29 cellular contexts compared by ENCODE assay signal in the genomic region with DNA sequence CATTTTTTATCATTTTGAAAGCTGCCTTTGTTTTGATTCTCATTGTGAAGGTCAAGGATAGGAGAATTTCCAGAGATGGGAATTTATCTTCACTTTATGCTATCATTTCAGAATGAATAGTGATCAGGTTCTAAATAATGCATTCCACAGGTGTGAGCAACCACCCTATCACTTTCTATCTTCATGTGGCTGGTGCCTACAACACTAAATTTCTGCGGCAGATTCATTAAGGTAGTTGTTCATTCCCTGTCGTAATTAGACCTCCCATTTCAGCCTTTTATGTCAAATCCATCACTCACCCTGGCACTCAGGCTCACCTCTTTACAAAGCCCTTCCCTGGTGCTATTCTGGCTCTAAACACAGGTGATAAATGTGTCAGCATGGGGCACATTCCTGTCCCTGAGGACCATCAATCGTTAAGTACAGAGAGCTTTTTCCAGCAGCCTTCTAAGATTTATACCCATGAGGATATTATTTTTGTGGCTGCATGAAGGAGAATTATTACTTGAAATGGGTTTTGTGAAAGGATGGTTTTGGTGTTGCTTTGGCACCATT.
DNase-seq lines count a peak whose midpoint lies in the region; ATAC-seq and TF ChIP-seq lines count a peak whose summit lies in the region.
"Had no signal": no experiment of that assay in that cellular context is flagged by ENCODE, and none has a peak within 500 bp of the region (broad histone marks: within the 10 kb centered on the region; RNA-seq: fewer than 3 reads in every experiment).

No MANE protein-coding gene starts in this region.

- H2AFZ ChIP-seq in neural cell (ENCODE audit: low read depth, low read length) = no peak overlapping the region

- peaks cover 4% of the 10 kb centered on the region for H3K9me3 Mint-ChIP-seq in activated B cell treated with CpG ODN at 0.5 μM for 24 hours
- H3K9me3 Mint-ChIP-seq: activated CD8-positive, alpha-beta T cell treated with anti-CD3 and anti-CD28 coated beads for 36 hours; activated T-helper 17 cell treated with anti-CD3 and anti-CD28 coated beads, Interleukin-2, amount 50 U/mL, for 72 hours; mesothelial cell of epicardium; stimulated activated effector memory CD8-positive, alpha-beta T cell treated with anti-CD3 and anti-CD28 coated beads, Interleukin-12 subunit alpha, Interleukin-12 subunit beta, amount 100 ng/mL, for 72 hours had no signal

- H3K4me2 ChIP-seq in neural cell (ENCODE audit: low read length) = peak overlapping the region; percentile 43

- peaks cover 6% of the 10 kb centered on the region for H3F3A ChIP-seq in neural cell (ENCODE audit: insufficient read depth, low read length, poor library complexity, severe bottlenecking)

- peak; percentile 91 for TF ChIP-seq EP300 in neural cell (conservative IDR thresholded peaks at IDR 0.05; ENCODE audit: poor library complexity, severe bottlenecking)

- H3K36me3 Mint-ChIP-seq in activated B cell treated with CpG ODN at 0.5 μM for 24 hours (ENCODE audit: low read depth) = no peaks in the 10 kb centered on the region
- H3K36me3 Mint-ChIP-seq: mesothelial cell of epicardium; stimulated activated effector memory CD8-positive, alpha-beta T cell treated with anti-CD3 and anti-CD28 coated beads, Interleukin-12 subunit alpha, Interleukin-12 subunit beta, amount 100 ng/mL, for 72 hours had no signal

- ATAC-seq in activated B cell treated with CpG ODN at 0.5 μM for 24 hours (ENCODE audit: low read depth) = no peak
- no peak for ATAC-seq in GM19397 (IDR thresholded peaks at IDR 0.05; ENCODE audit: unreplicated experiment)
- ATAC-seq in GM18868 (IDR thresholded peaks at IDR 0.05; ENCODE audit: unreplicated experiment) = no peak
- ATAC-seq: activated CD4-positive, alpha-beta T cell treated with anti-CD3 and anti-CD28 coated beads for 36 hours; activated CD8-positive, alpha-beta T cell treated with anti-CD3 and anti-CD28 coated beads for 36 hours; activated T-helper 17 cell treated with anti-CD3 and anti-CD28 coated beads, Interleukin-2, amount 50 U/mL, for 72 hours; body of pancreas; foreskin keratinocyte; heart left ventricle; HepG2; naive thymus-derived CD4-positive, alpha-beta T cell; Right ventricle myocardium inferior; stimulated activated effector memory CD8-positive, alpha-beta T cell treated with anti-CD3 and anti-CD28 coated beads, Interleukin-12 subunit alpha, Interleukin-12 subunit beta, amount 100 ng/mL, for 72 hours had no signal

- CTCF ChIA-PET in HEK293 (lab: Yijun Ruan, JAX) (interaction anchor here (0.6 to 1.8 kb wide), 3 partner anchors 44 to 505 kb away, joined by 3 to 5 read pairs (median 4); no protein-coding TSS in a partner anchor), activated B cell treated with CpG ODN at 0.5 μM for 24 hours (lab: Charles Lee) (no interaction called here)

- H3K4me1 Mint-ChIP-seq in activated B cell treated with CpG ODN at 0.5 μM for 24 hours = peaks cover 53% of the 10 kb centered on the region
- H3K4me1 Mint-ChIP-seq: activated CD4-positive, alpha-beta T cell treated with anti-CD3 and anti-CD28 coated beads for 36 hours; activated T-helper 17 cell treated with anti-CD3 and anti-CD28 coated beads, Interleukin-2, amount 50 U/mL, for 72 hours; naive thymus-derived CD4-positive, alpha-beta T cell; stimulated activated effector memory CD8-positive, alpha-beta T cell treated with anti-CD3 and anti-CD28 coated beads, Interleukin-12 subunit alpha, Interleukin-12 subunit beta, amount 100 ng/mL, for 72 hours had no signal

- no peaks in the 10 kb centered on the region for H3K4me1 ChIP-seq in HEK293 (ENCODE audit: control insufficient read depth, insufficient read depth, low read length)
- H3K4me1 ChIP-seq: body of pancreas, esophagus squamous epithelium, foreskin keratinocyte, HAP-1, heart left ventricle had no signal

- H3K27me3 Mint-ChIP-seq in activated B cell treated with CpG ODN at 0.5 μM for 24 hours = no peaks in the 10 kb centered on the region
- H3K27me3 Mint-ChIP-seq: dendritic cell treated with granulocyte-macrophage colony-stimulating factor and Interleukin-4, amounts not matched to agents 40 ng/mL and 50 ng/mL, for 4 days had no signal

- POLR2A ChIA-PET in HEK293 (lab: Yijun Ruan, JAX) = no interaction called here
- POLR2A ChIA-PET in activated B cell treated with CpG ODN at 0.5 μM for 24 hours (lab: Charles Lee) = no interaction called here

- H3K27me3 ChIP-seq in neural cell (ENCODE audit: insufficient read depth, low read depth, low read length) = no peaks in the 10 kb centered on the region
- H3K27me3 ChIP-seq: esophagus squamous epithelium had no signal

- no peak for TF ChIP-seq RAD21 in neural cell (conservative IDR thresholded peaks at IDR 0.05)

- H3K36me3 ChIP-seq in HEK293 (ENCODE audit: control insufficient read depth in 2 of 2, insufficient read depth in 1 of 2, low read length in 2 of 2) (no peaks in the 10 kb centered on the region), neural cell (ENCODE audit: insufficient read depth, low read length) (no peaks in the 10 kb centered on the region)
- H3K36me3 ChIP-seq: esophagus squamous epithelium, HAP-1, heart left ventricle had no signal

- intact Hi-C loops in activated B cell treated with CpG ODN at 0.5 μM for 24 hours (cut with micrococcal nuclease) = no loop called here

- H3K27ac ChIP-seq in HEK293 (ENCODE audit: extremely low read depth, low read depth, low read length) = no peak overlapping the region
- H3K27ac ChIP-seq in neural cell (ENCODE audit: low read length) = peak overlapping the region; percentile 85
- H3K27ac ChIP-seq: body of pancreas, C4-2B, esophagus squamous epithelium, foreskin keratinocyte, heart left ventricle had no signal

- peak overlapping the region; percentile 32 for H3K9ac ChIP-seq in neural cell (ENCODE audit: low read length)

- DNase-seq in ELF-1 (ENCODE audit: low read depth, low spot score) (peak; percentile 60), activated B cell treated with CpG ODN at 0.5 μM for 24 hours (no peak), NCI-H82 treated with DMSO at 0.1 percent for 48 hours (lab: John Stamatoyannopoulos, UW; ENCODE audit: unreplicated experiment) (no peak)
- DNase-seq: activated CD4-positive, alpha-beta T cell treated with anti-CD3 and anti-CD28 coated beads for 36 hours; activated CD8-positive, alpha-beta T cell treated with anti-CD3 and anti-CD28 coated beads for 36 hours; activated naive CD4-positive, alpha-beta T cell treated with anti-CD3 and anti-CD28 coated beads, Interleukin-2, amount 50 U/mL, for 16 hours; body of pancreas; COR-L47; esophagus squamous epithelium; foreskin keratinocyte; heart left ventricle; kidney; naive thymus-derived CD4-positive, alpha-beta T cell; NCI-H1694 treated with DMSO at 0.1 percent for 48 hours; NCI-H524; T-helper 2 cell; trophoblast cell had no signal

- H3K9me3 ChIP-seq in HEK293 (ENCODE audit: control insufficient read depth, insufficient read depth, low read depth, low read length) (no peaks in the 10 kb centered on the region), neural cell (ENCODE audit: low read length) (no peaks in the 10 kb centered on the region)
- H3K9me3 ChIP-seq: body of pancreas, esophagus squamous epithelium, HAP-1, heart left ventricle had no signal

- no peaks in the 10 kb centered on the region for H3K9me2 ChIP-seq in neural cell (ENCODE audit: insufficient read depth, low read length)

- TF ChIP-seq CTCF in HEK293 (tag by site-specific recombination; IDR thresholded peaks at IDR 0.05) (no peak), activated B cell treated with CpG ODN at 0.5 μM for 24 hours (IDR thresholded peaks at IDR 0.05) (no peak), neural cell (IDR thresholded peaks at IDR 0.05; ENCODE audit: poor library complexity, severe bottlenecking) (no peak)

- H3K4me3 ChIP-seq in HEK293 (ENCODE audit: low read depth, low read length) = no peak overlapping the region
- H3K4me3 ChIP-seq in neural cell (ENCODE audit: low read length) = peak overlapping the region; percentile 34
- H3K4me3 ChIP-seq: body of pancreas, esophagus squamous epithelium, HAP-1, heart left ventricle had no signal

- no peaks in the 10 kb centered on the region for H3K79me2 ChIP-seq in neural cell (replicated peaks; ENCODE audit: insufficient read depth, low read length)

- H3K27ac Mint-ChIP-seq in activated B cell treated with CpG ODN at 0.5 μM for 24 hours = peak overlapping the region; percentile 14
- H3K27ac Mint-ChIP-seq: activated CD4-positive, alpha-beta T cell treated with anti-CD3 and anti-CD28 coated beads for 36 hours; activated CD8-positive, alpha-beta T cell treated with anti-CD3 and anti-CD28 coated beads for 36 hours; activated T-helper 17 cell treated with anti-CD3 and anti-CD28 coated beads, Interleukin-2, amount 50 U/mL, for 72 hours; dendritic cell treated with granulocyte-macrophage colony-stimulating factor and Interleukin-4, amounts not matched to agents 40 ng/mL and 50 ng/mL, for 4 days; mesothelial cell of epicardium; naive thymus-derived CD4-positive, alpha-beta T cell; stimulated activated effector memory CD8-positive, alpha-beta T cell treated with anti-CD3 and anti-CD28 coated beads, Interleukin-12 subunit alpha, Interleukin-12 subunit beta, amount 100 ng/mL, for 72 hours had no signal

- H3K4me3 Mint-ChIP-seq in activated B cell treated with CpG ODN at 0.5 μM for 24 hours = no peak overlapping the region
- H3K4me3 Mint-ChIP-seq: activated CD4-positive, alpha-beta T cell treated with anti-CD3 and anti-CD28 coated beads for 36 hours; activated CD8-positive, alpha-beta T cell treated with anti-CD3 and anti-CD28 coated beads for 36 hours; activated T-helper 17 cell treated with anti-CD3 and anti-CD28 coated beads, Interleukin-2, amount 50 U/mL, for 72 hours; dendritic cell treated with granulocyte-macrophage colony-stimulating factor and Interleukin-4, amounts not matched to agents 40 ng/mL and 50 ng/mL, for 4 days; mesothelial cell of epicardium; naive thymus-derived CD4-positive, alpha-beta T cell; stimulated activated effector memory CD8-positive, alpha-beta T cell treated with anti-CD3 and anti-CD28 coated beads, Interleukin-12 subunit alpha, Interleukin-12 subunit beta, amount 100 ng/mL, for 72 hours had no signal

- no peaks in the 10 kb centered on the region for H4K20me1 ChIP-seq in neural cell (ENCODE audit: insufficient read depth)

TF ChIP-seq in HEK293, 187 proteins besides CTCF, POLR2A, EP300 and RAD21 (continues in another document):
- no peak for TF ChIP-seq ZNF600 (tag by site-specific recombination; IDR thresholded peaks at IDR 0.05)

TF ChIP-seq in neural cell, 6 proteins besides CTCF, POLR2A, EP300 and RAD21 (continues in another document):
- peak; percentile 84 for TF ChIP-seq POLR2AphosphoS5 (IDR thresholded peaks at IDR 0.05)
- no peak for TF ChIP-seq MXI1 (conservative IDR thresholded peaks at IDR 0.05; ENCODE audit: poor library complexity, severe bottlenecking)
